8 cellular contexts compared by ENCODE assay signal in genomic region chr15:51830279-51830806, GRCh38. TPM values are rescaled to one million over a fixed set of nuclear protein-coding genes. Genes with fewer than 3 reads are reported as not detected.
DNase-seq lines count a peak whose midpoint lies in the region; ATAC-seq, FAIRE-seq and TF ChIP-seq lines count a peak whose summit lies in the region.

No MANE protein-coding gene starts in this region.

- peaks cover 40% of the 10 kb centered on the region for H3K4me1 Mint-ChIP-seq in activated CD4-positive, alpha-beta T cell treated with anti-CD3 and anti-CD28 coated beads, Interleukin-2, amount 10 ng/mL, durations not matched to agents 24 days and 14 days

- H3K27ac Mint-ChIP-seq in activated CD4-positive, alpha-beta T cell treated with anti-CD3 and anti-CD28 coated beads, Interleukin-2, amount 10 ng/mL, durations not matched to agents 24 days and 14 days: peak overlapping the region; percentile 96

- no peak for DNase-seq in activated CD4-positive, alpha-beta T cell treated with anti-CD3 and anti-CD28 coated beads, Interleukin-2, amount 10 ng/mL, durations not matched to agents 24 days and 14 days
- DNase-seq in activated CD4-positive, alpha-beta T cell treated with anti-CD3 and anti-CD28 coated beads, Interleukin-2, amount 50 U/mL, for 48 hours: no peak
- DNase-seq in MV-4-11 (lab: John Stamatoyannopoulos, UW) (peak; percentile 26), bronchial epithelial cell (ENCODE audit: low read depth) (peak; percentile 34), left lung (no peak), suprapubic skin (ENCODE audit: low spot score in 2 of 2) (no peak), NCI-H2107 (lab: John Stamatoyannopoulos, UW) (no peak), mesenteric fat pad (ENCODE audit: low spot score) (no peak)

- H3K4me3 ChIP-seq in bronchial epithelial cell (ENCODE audit: low read depth, low read length) (peak overlapping the region; percentile 70), left lung (peak overlapping the region; percentile 76 to 94), suprapubic skin (peak overlapping the region; percentile 91)

- peaks cover 10% of the 10 kb centered on the region for H3K36me3 Mint-ChIP-seq in activated CD4-positive, alpha-beta T cell treated with anti-CD3 and anti-CD28 coated beads, Interleukin-2, amount 10 ng/mL, durations not matched to agents 24 days and 14 days (ENCODE audit: low read depth)

- H3K36me3 ChIP-seq in bronchial epithelial cell (ENCODE audit: control insufficient read depth, insufficient read depth, low read length) (no peaks in the 10 kb centered on the region), left lung (no peaks in the 10 kb centered on the region), suprapubic skin (no peaks in the 10 kb centered on the region)

- peak; percentile 4 for ATAC-seq in left lung

- peak overlapping the region; percentile 95 to 98 for H3K27ac ChIP-seq in left lung
- peak overlapping the region; percentile 96 for H3K27ac ChIP-seq in suprapubic skin

- peak overlapping the region; percentile 98 for H3K4me3 Mint-ChIP-seq in activated CD4-positive, alpha-beta T cell treated with anti-CD3 and anti-CD28 coated beads, Interleukin-2, amount 10 ng/mL, durations not matched to agents 24 days and 14 days

- H3K9me3 ChIP-seq in left lung (no peaks in the 10 kb centered on the region), suprapubic skin (no peaks in the 10 kb centered on the region)

- no peaks in the 10 kb centered on the region for H3K9me3 Mint-ChIP-seq in activated CD4-positive, alpha-beta T cell treated with anti-CD3 and anti-CD28 coated beads, Interleukin-2, amount 10 ng/mL, durations not matched to agents 24 days and 14 days

- intact Hi-C loops in activated CD4-positive, alpha-beta T cell treated with anti-CD3 and anti-CD28 coated beads, Interleukin-2, amount 10 ng/mL, durations not matched to agents 24 days and 14 days (cut with micrococcal nuclease): loop anchor here (1.0 to 5.0 kb wide), 4 partner anchors 34 to 347 kb away; partner anchors contain the start of gene LYSMD2
- intact Hi-C loops in left lung (cut with DNase I): no loop called here

- peaks cover 16% of the 10 kb centered on the region for H3K27me3 Mint-ChIP-seq in activated CD4-positive, alpha-beta T cell treated with anti-CD3 and anti-CD28 coated beads, Interleukin-2, amount 10 ng/mL, durations not matched to agents 24 days and 14 days

- WGBS in suprapubic skin: under 1% methylated on average over 8 of the region's 8 CpGs

- FAIRE-seq in bronchial epithelial cell (lab: Jason Lieb, UNC): no peak

- H3K27me3 ChIP-seq in bronchial epithelial cell (ENCODE audit: control insufficient read depth, insufficient read depth, low read length) (no peaks in the 10 kb centered on the region), left lung (no peaks in the 10 kb centered on the region), suprapubic skin (no peaks in the 10 kb centered on the region)

- H3K4me1 ChIP-seq in left lung (peaks cover 22 to 43% of the 10 kb centered on the region in 2 donors), suprapubic skin (peaks cover 46% of the 10 kb centered on the region)

- no peak for TF ChIP-seq EP300 in suprapubic skin (IDR thresholded peaks at IDR 0.05)

- no peak for TF ChIP-seq POLR2A in suprapubic skin (IDR thresholded peaks at IDR 0.05)

- TF ChIP-seq CTCF in bronchial epithelial cell (IDR thresholded peaks at IDR 0.05; ENCODE audit: insufficient read depth, low read length, severe bottlenecking): no peak
- TF ChIP-seq CTCF in left lung (IDR thresholded peaks at IDR 0.05): no peak
- no peak for TF ChIP-seq CTCF in suprapubic skin (IDR thresholded peaks at IDR 0.05)

RNA-seq across cellular contexts. Expression of gene TMOD3, which starts 0.9 kb away (rescaled TPM):
- total RNA-seq in activated CD4-positive, alpha-beta T cell treated with anti-CD3 and anti-CD28 coated beads, Interleukin-2, amount 10 ng/mL, durations not matched to agents 24 days and 14 days: 60.8 and 66.6 TPM in 2 replicates
- total RNA-seq in bronchial epithelial cell (80.3 and 99.5 TPM in 2 replicates), left lung (10 to 100 TPM; 86.3 to 90.8 TPM), suprapubic skin (10 to 100 TPM; 31.2 to 37.4 (median 36.7) TPM), mesenteric fat pad (40.9 TPM)

Comparison
In these comparisons a context has a peak if more than half of its experiments do, and no peak if none do; other contexts are left out.
1. DNase-seq: peak in MV-4-11 (single experiment) and bronchial epithelial cell (single experiment); none in activated CD4-positive, alpha-beta T cell treated with anti-CD3 and anti-CD28 coated beads, Interleukin-2, amount 10 ng/mL, durations not matched to agents 24 days and 14 days (single experiment), activated CD4-positive, alpha-beta T cell treated with anti-CD3 and anti-CD28 coated beads, Interleukin-2, amount 50 U/mL, for 48 hours (0 of 2), left lung (0 of 2), suprapubic skin (0 of 2), NCI-H2107 (single experiment) and mesenteric fat pad (single experiment).
2. Peak in every context shown above with its lines, with median percentiles within 50 percentile points of each other: H3K4me3 ChIP-seq.